24 cellular contexts compared by ENCODE assay signal in the genomic region with DNA sequence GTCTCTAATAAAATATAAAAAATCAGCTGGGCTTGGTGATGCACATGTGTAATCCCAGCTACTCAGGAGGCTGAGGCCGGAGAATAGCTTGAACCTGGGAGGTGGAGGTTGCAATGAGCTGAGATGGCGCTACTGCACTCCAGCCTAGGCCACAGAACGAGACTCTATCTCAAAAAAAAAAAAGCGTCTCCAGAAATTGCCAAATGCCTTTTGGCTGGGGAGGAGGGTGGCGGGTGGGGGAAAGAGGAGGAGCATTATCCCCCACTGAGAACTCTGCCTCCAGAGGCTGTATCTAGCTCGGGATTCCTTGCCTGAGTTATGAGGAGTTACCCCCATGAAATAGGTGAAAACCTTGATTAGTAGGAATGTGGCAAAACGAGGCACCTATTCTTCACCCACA. TPM values are rescaled to one million over a fixed set of nuclear protein-coding genes. Genes with fewer than 3 reads are reported as not detected.
"Had no signal": no experiment of that assay in that cellular context is flagged by ENCODE, and none has a peak within 500 bp of the region (broad histone marks: within the 10 kb centered on the region; RNA-seq: fewer than 3 reads in every experiment).

No MANE protein-coding gene starts in this region.

- H3K4me3 Mint-ChIP-seq: activated T-helper 1 cell treated with anti-CD3 and anti-CD28 coated beads, Interleukin-12 subunit alpha, Interleukin-12 subunit beta, Interleukin-2, Interleukin-4 antibody, amounts not matched to agents 30 ng/mL and 10 ng/mL and 1 ng/mL, durations not matched to agents 14 hours and 24 hours and 36 hours; endodermal cell; nephron progenitor cell; stimulated activated naive CD8-positive, alpha-beta T cell treated with anti-CD3 and anti-CD28 coated beads, Interleukin-15, Interleukin-2, amounts not matched to agents 100 ng/mL and 50 ng/mL, for 24 hours had no signal

- H3K9me3 Mint-ChIP-seq: activated naive CD4-positive, alpha-beta T cell treated with anti-CD3 and anti-CD28 coated beads, Interleukin-2, amount 50 U/mL, for 72 hours; endodermal cell; stimulated activated naive CD8-positive, alpha-beta T cell treated with anti-CD3 and anti-CD28 coated beads, Interleukin-15, Interleukin-2, amounts not matched to agents 100 ng/mL and 50 ng/mL, for 24 hours had no signal

- H3K4me3 ChIP-seq: cardiac muscle cell, dorsolateral prefrontal cortex, lower lobe of right lung, prostate gland, right atrium auricular region, tibial nerve, uterus had no signal

- H3K4me1 Mint-ChIP-seq: endodermal cell had no signal

- DNase-seq: activated CD4-positive, alpha-beta T cell treated with anti-CD3 and anti-CD28 coated beads for 48 hours; activated CD4-positive, CD25-positive, alpha-beta regulatory T cell; activated gamma-delta T cell treated with Interleukin-2 at 50 U/mL for 16 hours; amniotic stem cell; dorsolateral prefrontal cortex; endodermal cell; foreskin melanocyte; glutamatergic neuron; hippocampal formation; lower lobe of right lung; nephron progenitor cell; occipital lobe; stimulated activated CD4-positive, alpha-beta T cell treated with anti-CD3 and anti-CD28 coated beads, Interleukin-2, amount 100 ng/mL, for 24 hours; T-cell; T-helper 9 cell had no signal

- H3K36me3 Mint-ChIP-seq: T-cell had no signal

- H3K27ac Mint-ChIP-seq: activated naive CD4-positive, alpha-beta T cell treated with anti-CD3 and anti-CD28 coated beads, Interleukin-2, amount 50 U/mL, for 72 hours; activated T-helper 1 cell treated with anti-CD3 and anti-CD28 coated beads, Interleukin-12 subunit alpha, Interleukin-12 subunit beta, Interleukin-2, Interleukin-4 antibody, amounts not matched to agents 30 ng/mL and 10 ng/mL and 1 ng/mL, durations not matched to agents 14 hours and 24 hours and 36 hours; endodermal cell; nephron progenitor cell; stimulated activated naive CD8-positive, alpha-beta T cell treated with anti-CD3 and anti-CD28 coated beads, Interleukin-15, Interleukin-2, amounts not matched to agents 100 ng/mL and 50 ng/mL, for 24 hours had no signal

- ATAC-seq: activated naive CD4-positive, alpha-beta T cell treated with anti-CD3 and anti-CD28 coated beads, Interleukin-2, amount 50 U/mL, for 72 hours; lower lobe of right lung; T-cell had no signal

- H3K27me3 Mint-ChIP-seq: T-cell had no signal

RNA-seq across cellular contexts. Expression of gene ROPN1L, which starts 4.8 kb away (rescaled TPM):
- total RNA-seq: epithelial cell of proximal tubule had no signal
